ENCODE assay signal across 1 cellular context in the genomic region with DNA sequence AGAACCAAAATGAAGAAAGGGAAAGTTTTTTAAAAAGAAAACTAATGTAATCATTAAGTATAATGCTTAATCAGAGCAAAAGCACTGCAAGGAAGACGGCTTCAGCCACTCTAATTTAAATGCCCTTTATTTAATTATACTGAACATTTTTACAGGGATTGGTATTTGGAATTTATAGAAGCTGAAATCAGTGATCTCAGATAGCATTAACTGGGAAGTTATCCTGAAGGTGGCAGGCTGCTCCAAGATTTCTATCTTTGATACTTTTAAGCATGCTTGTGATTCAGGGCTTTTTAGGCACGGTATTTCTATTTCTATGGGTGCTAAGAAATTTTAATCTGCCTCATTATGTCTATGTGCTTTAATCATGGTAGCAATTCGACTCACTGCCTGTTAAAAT.
TF ChIP-seq lines count a peak whose summit lies in the region.

No MANE protein-coding gene starts in this region.

TF ChIP-seq in HepG2, 621 proteins besides CTCF, POLR2A, EP300 and RAD21 (continued from another document):
- TF ChIP-seq, protein P1, sequence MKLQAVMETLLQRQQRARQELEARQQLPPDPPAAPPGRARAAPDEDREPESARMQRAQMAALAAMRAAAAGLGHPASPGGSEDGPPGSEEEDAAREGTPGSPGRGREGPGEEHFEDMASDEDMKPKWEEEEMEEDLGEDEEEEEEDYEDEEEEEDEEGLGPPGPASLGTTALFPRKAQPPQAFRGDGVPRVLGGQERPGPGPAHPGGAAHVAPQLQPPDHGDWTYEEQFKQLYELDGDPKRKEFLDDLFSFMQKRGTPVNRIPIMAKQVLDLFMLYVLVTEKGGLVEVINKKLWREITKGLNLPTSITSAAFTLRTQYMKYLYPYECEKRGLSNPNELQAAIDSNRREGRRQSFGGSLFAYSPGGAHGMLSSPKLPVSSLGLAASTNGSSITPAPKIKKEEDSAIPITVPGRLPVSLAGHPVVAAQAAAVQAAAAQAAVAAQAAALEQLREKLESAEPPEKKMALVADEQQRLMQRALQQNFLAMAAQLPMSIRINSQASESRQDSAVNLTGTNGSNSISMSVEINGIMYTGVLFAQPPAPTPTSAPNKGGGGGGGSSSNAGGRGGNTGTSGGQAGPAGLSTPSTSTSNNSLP (IDR thresholded peaks at IDR 0.05; ENCODE audit: low read depth, low read length): peak; percentile 20; the same call in 1 of the 2 replicates
- no peak for TF ChIP-seq ATAD3A (CRISPR knock-in tag; IDR thresholded peaks at IDR 0.05)
- no peak for TF ChIP-seq HMGA1 (CRISPR knock-in tag; conservative IDR thresholded peaks at IDR 0.05)
